In genomic region chr1:230701434-230701833, GRCh38 we compare ENCODE assay signal across 19 cellular contexts. TPM values are rescaled to one million over a fixed set of nuclear protein-coding genes. Genes with fewer than 3 reads are reported as not detected.
DNase-seq lines count a peak whose midpoint lies in the region; ATAC-seq, FAIRE-seq and TF ChIP-seq lines count a peak whose summit lies in the region.
"Had no signal": no experiment of that assay in that cellular context is flagged by ENCODE, and none has a peak within 500 bp of the region (broad histone marks: within the 10 kb centered on the region; RNA-seq: fewer than 3 reads in every experiment).

No MANE protein-coding gene starts in this region.

- H3K4me1 ChIP-seq in astrocyte (ENCODE audit: insufficient read depth, low read length), result no peaks in the 10 kb centered on the region
- H3K4me1 ChIP-seq: A549 had no signal

- peaks cover 13% of the 10 kb centered on the region for H3K27me3 Mint-ChIP-seq in astrocyte (ENCODE audit: low read depth, unreplicated experiment)
- peaks cover 7% of the 10 kb centered on the region for H3K27me3 Mint-ChIP-seq in mesothelial cell of epicardium (ENCODE audit: low read depth)
- H3K27me3 Mint-ChIP-seq: IgD-negative memory B cell had no signal

- no peaks in the 10 kb centered on the region for H3K79me2 ChIP-seq in astrocyte (ENCODE audit: insufficient read depth, low read length)

- H3K27ac Mint-ChIP-seq in astrocyte (ENCODE audit: unreplicated experiment), result no peak overlapping the region
- H3K27ac Mint-ChIP-seq in mesothelial cell of epicardium, result no peak overlapping the region
- H3K27ac Mint-ChIP-seq: CD14-positive monocyte; CD8-positive, alpha-beta memory T cell; GM23338; IgD-negative memory B cell had no signal

- H3K27me3 ChIP-seq in astrocyte (ENCODE audit: insufficient read depth, low read length), result peaks cover 8% of the 10 kb centered on the region

- POLR2A ChIA-PET in HEK293T (lab: Yijun Ruan, JAX), result no interaction called here

- H3K9ac ChIP-seq in astrocyte (ENCODE audit: low read length), result no peak overlapping the region

- H3K36me3 Mint-ChIP-seq in astrocyte (ENCODE audit: low read depth, unreplicated experiment), result peaks cover 3% of the 10 kb centered on the region
- no peaks in the 10 kb centered on the region for H3K36me3 Mint-ChIP-seq in mesothelial cell of epicardium
- H3K36me3 Mint-ChIP-seq: CD14-positive monocyte; CD8-positive, alpha-beta memory T cell; IgD-negative memory B cell had no signal

- H3K4me1 Mint-ChIP-seq in astrocyte (ENCODE audit: low read depth, unreplicated experiment) (peaks cover 1% of the 10 kb centered on the region), mesothelial cell of epicardium (no peaks in the 10 kb centered on the region)
- H3K4me1 Mint-ChIP-seq: CD14-positive monocyte; CD8-positive, alpha-beta memory T cell; IgD-negative memory B cell had no signal

- ATAC-seq in GM18870 (IDR thresholded peaks at IDR 0.05; ENCODE audit: unreplicated experiment), result no peak
- ATAC-seq: A549, GM23338 had no signal

- no peak overlapping the region for H3K4me3 ChIP-seq in astrocyte (ENCODE audit: insufficient read depth, low read depth, low read length)
- H3K4me3 ChIP-seq: A549, GM23338 had no signal

- H2AFZ ChIP-seq in astrocyte (ENCODE audit: low read depth, low read length), result peak overlapping the region; percentile 22
- H2AFZ ChIP-seq: GM23338 had no signal

- H3K9me3 Mint-ChIP-seq in astrocyte (ENCODE audit: unreplicated experiment) (peaks cover 4% of the 10 kb centered on the region), mesothelial cell of epicardium (no peaks in the 10 kb centered on the region)
- H3K9me3 Mint-ChIP-seq: CD14-positive monocyte; CD8-positive, alpha-beta memory T cell; GM23338 had no signal

- no peak for FAIRE-seq in astrocyte (lab: Jason Lieb, UNC)
- FAIRE-seq: A549, G401.6, GM12891 had no signal

- no peak for TF ChIP-seq CTCF in astrocyte (IDR thresholded peaks at IDR 0.05; ENCODE audit: insufficient read depth, low read depth, low read length)
- TF ChIP-seq CTCF in mesothelial cell of epicardium (IDR thresholded peaks at IDR 0.05; ENCODE audit: unreplicated experiment), result no peak

- H4K20me1 ChIP-seq in astrocyte (ENCODE audit: insufficient read depth, low read length), result no peaks in the 10 kb centered on the region

- H3K36me3 ChIP-seq in astrocyte (ENCODE audit: insufficient read depth, low read length), result no peaks in the 10 kb centered on the region

- H3K9me3 ChIP-seq in astrocyte (ENCODE audit: insufficient read depth, low read depth, low read length), result no peaks in the 10 kb centered on the region
- H3K9me3 ChIP-seq: A549 had no signal

- no peak overlapping the region for H3K4me3 Mint-ChIP-seq in astrocyte (ENCODE audit: unreplicated experiment)
- H3K4me3 Mint-ChIP-seq in mesothelial cell of epicardium, result no peak overlapping the region
- H3K4me3 Mint-ChIP-seq: CD14-positive monocyte; CD8-positive, alpha-beta memory T cell; GM23338; IgD-negative memory B cell had no signal

- DNase-seq in astrocyte (ENCODE audit: low read depth) (peak; percentile 22), cerebellar cortex (ENCODE audit: low spot score) (peak; percentile 61), midbrain (lab: John Stamatoyannopoulos, UW) (peak; percentile 55), putamen (ENCODE audit: low spot score) (peak; percentile 53), HEK293T (ENCODE audit: extremely low spot score) (no peak), DMS153 treated with DMSO at 0.1 percent for 48 hours (lab: John Stamatoyannopoulos, UW; ENCODE audit: unreplicated experiment) (no peak), mesothelial cell of epicardium (ENCODE audit: low spot score in 2 of 2, unreplicated experiment in 2 of 2) (no peak)
- DNase-seq: Calu3; CD8-positive, alpha-beta memory T cell; DMS 273 treated with DMSO at 0.1 percent for 48 hours; DMS79; H7 had no signal

- peak overlapping the region; percentile 68 for H3K4me2 ChIP-seq in astrocyte (ENCODE audit: low read length)
- H3K4me2 ChIP-seq: A549, GM23338 had no signal

- H3K27ac ChIP-seq in astrocyte (ENCODE audit: low read depth, low read length), result no peak overlapping the region
- H3K27ac ChIP-seq: A549 had no signal

- CTCF ChIA-PET in HEK293T (lab: Yijun Ruan, JAX), result no interaction called here

TF ChIP-seq in HEK293T, 16 proteins besides CTCF, POLR2A, EP300 and RAD21:
- no peak for TF ChIP-seq ZNF384 (IDR thresholded peaks at IDR 0.05)
- TF ChIP-seq SUZ12 (IDR thresholded peaks at IDR 0.05), result no peak
- TF ChIP-seq FOXA1 (IDR thresholded peaks at IDR 0.05), result no peak
- no peak for TF ChIP-seq TARDBP (IDR thresholded peaks at IDR 0.05)
- no peak for TF ChIP-seq CTBP1 (IDR thresholded peaks at IDR 0.05; ENCODE audit: borderline replicate concordance)
- TF ChIP-seq FOXM1 (IDR thresholded peaks at IDR 0.05; ENCODE audit: borderline replicate concordance), result no peak
- TF ChIP-seq LEF1 (IDR thresholded peaks at IDR 0.05; ENCODE audit: borderline replicate concordance), result no peak
- TF ChIP-seq PKNOX1 (IDR thresholded peaks at IDR 0.05), result no peak
- TF ChIP-seq SP1 (IDR thresholded peaks at IDR 0.05), result no peak
- no peak for TF ChIP-seq BHLHE40 (IDR thresholded peaks at IDR 0.05; ENCODE audit: borderline replicate concordance)

RNA-seq across cellular contexts. Expression of gene AGT, which starts 12.5 kb away (rescaled TPM):
- total RNA-seq in astrocyte (1.2 and 3.0 TPM in 2 replicates), mesothelial cell of epicardium (1.1 to 1.9 TPM (median 1.5 TPM) in 3 replicates)
- total RNA-seq: CD8-positive, alpha-beta memory T cell; GM23338 had no signal

RNA-seq across cellular contexts. Expression of gene CAPN9, which starts 45.8 kb away (rescaled TPM):
- total RNA-seq in astrocyte, result not detected in 2 replicates
- total RNA-seq in mesothelial cell of epicardium, result 0.44 to 0.78 TPM (median 0.77 TPM) in 3 replicates
- total RNA-seq: Calu3; CD8-positive, alpha-beta memory T cell had no signal

RNA-seq across cellular contexts. Expression of gene COG2, which starts 59.2 kb away (rescaled TPM):
- total RNA-seq in astrocyte (25.9 and 27.1 TPM in 2 replicates), mesothelial cell of epicardium (22.4 to 23.6 TPM (median 23.0 TPM) in 3 replicates)

Comparison
In these comparisons a context has a peak if more than half of its experiments do, and no peak if none do; other contexts are left out.
1. DNase-seq: peak in astrocyte (single experiment), cerebellar cortex (single experiment), midbrain (single experiment) and putamen (single experiment); none in HEK293T (single experiment), DMS153 treated with DMSO at 0.1 percent for 48 hours (single experiment) and mesothelial cell of epicardium (0 of 2).